ENCODE assay signal across 17 cellular contexts in genomic region chr10:677038-677437, GRCh38.
"Had no signal": no experiment of that assay in that cellular context is flagged by ENCODE, and none has a peak within 500 bp of the region (broad histone marks: within the 10 kb centered on the region; RNA-seq: fewer than 3 reads in every experiment).

No MANE protein-coding gene starts in this region.

- DNase-seq: activated CD8-positive, alpha-beta memory T cell treated with anti-CD3 and anti-CD28 coated beads for 24 hours; anterior cingulate cortex; esophagus squamous epithelium; foreskin keratinocyte; heart left ventricle; left lung; mesendoderm; retina; stimulated activated CD4-positive, alpha-beta T cell treated with anti-CD3 and anti-CD28 coated beads, Interleukin-4, amount 100 ng/mL, for 4 hours; T1000; tibial artery; uterus had no signal

- ATAC-seq: foreskin keratinocyte, left lung had no signal

- H3K27me3 ChIP-seq: breast epithelium, dorsolateral prefrontal cortex, esophagus squamous epithelium, foreskin keratinocyte, heart left ventricle, left lung, neural progenitor cell, tibial artery, uterus had no signal

- H3K4me3 Mint-ChIP-seq: activated naive CD8-positive, alpha-beta T cell; neural progenitor cell had no signal

- H3K27me3 Mint-ChIP-seq: activated naive CD8-positive, alpha-beta T cell had no signal

- H3K9ac ChIP-seq: neural progenitor cell, parathyroid adenoma had no signal

- H3K4me3 ChIP-seq: breast epithelium, dorsolateral prefrontal cortex, esophagus squamous epithelium, heart left ventricle, left lung, neural progenitor cell, tibial artery, uterus had no signal

- H2AFZ ChIP-seq: neural progenitor cell, parathyroid adenoma had no signal

- H3K4me1 ChIP-seq: breast epithelium, foreskin keratinocyte, left lung, neural progenitor cell, parathyroid adenoma, uterus had no signal

- H3K9me3 ChIP-seq: breast epithelium, esophagus squamous epithelium, left lung, tibial artery, uterus had no signal

- H3K27ac Mint-ChIP-seq: activated naive CD8-positive, alpha-beta T cell; neural progenitor cell had no signal

- H3K27ac ChIP-seq: breast epithelium, esophagus squamous epithelium, foreskin keratinocyte, left lung, neural progenitor cell, parathyroid adenoma, uterus had no signal

- H3K36me3 ChIP-seq: breast epithelium, esophagus squamous epithelium, heart left ventricle, left lung, neural progenitor cell, tibial artery, uterus had no signal

- H3K36me3 Mint-ChIP-seq: activated naive CD8-positive, alpha-beta T cell had no signal

- H3K4me2 ChIP-seq: neural progenitor cell had no signal
